8 cellular contexts compared by ENCODE assay signal in genomic region chr1:38559180-38559874, GRCh38.
A peak's percentile ranks its signal among the peaks of the same experiment; 100 is the strongest.
DNase-seq lines count a peak whose midpoint lies in the region; ATAC-seq and TF ChIP-seq lines count a peak whose summit lies in the region.

No MANE protein-coding gene starts in this region.

- H3K27ac ChIP-seq in HL-60 (replicated peaks), result peak overlapping the region; percentile 49

- DNase-seq in HL-60 (ENCODE audit: low read depth in 1 of 2, low spot score in 1 of 2) (peak; percentile 82 to 87), A172 (ENCODE audit: low spot score) (no peak), NCI-H2227 (lab: John Stamatoyannopoulos, UW; ENCODE audit: unreplicated experiment) (no peak)
- DNase-seq in activated CD8-positive, alpha-beta memory T cell treated with anti-CD3 and anti-CD28 coated beads, Interleukin-2, amount 50 U/mL, for 4 hours, result peak; percentile 71
- peak; percentile 48 for DNase-seq in stimulated activated CD8-positive, alpha-beta memory T cell treated with anti-CD3 and anti-CD28 coated beads, Interleukin-12 subunit alpha, Interleukin-12 subunit beta, amount 100 ng/mL, for 4 hours (ENCODE audit: low read depth)

- TF ChIP-seq CTCF in HL-60 (IDR thresholded peaks at IDR 0.05; ENCODE audit: insufficient read depth, low read length), result no peak

- ATAC-seq in GM19397 (IDR thresholded peaks at IDR 0.05; ENCODE audit: unreplicated experiment), result peak; percentile 62
- ATAC-seq in GM19324 (IDR thresholded peaks at IDR 0.05; ENCODE audit: low FRiP score, unreplicated experiment), result no peak

- no peaks in the 10 kb centered on the region for H3K27me3 ChIP-seq in HL-60 (ENCODE audit: insufficient read depth, poor library complexity, severe bottlenecking)

- H3K4me3 ChIP-seq in HL-60 (replicated peaks; ENCODE audit: insufficient read depth, low read length), result no peak overlapping the region
- H3K4me3 ChIP-seq in iPS-11a (ENCODE audit: low read depth, low read length), result peak overlapping the region; percentile 14

Comparison
In these comparisons a context has a peak if more than half of its experiments do, and no peak if none do; other contexts are left out.
1. DNase-seq: peak in HL-60 (2 of 2), activated CD8-positive, alpha-beta memory T cell treated with anti-CD3 and anti-CD28 coated beads, Interleukin-2, amount 50 U/mL, for 4 hours (single experiment) and stimulated activated CD8-positive, alpha-beta memory T cell treated with anti-CD3 and anti-CD28 coated beads, Interleukin-12 subunit alpha, Interleukin-12 subunit beta, amount 100 ng/mL, for 4 hours (single experiment); none in A172 (single experiment) and NCI-H2227 (single experiment).